1 cellular context compared by ENCODE assay signal in genomic region chr2:232860593-232861241, GRCh38.
A peak's percentile ranks its signal among the peaks of the same experiment; 100 is the strongest.
TF ChIP-seq lines count a peak whose summit lies in the region.

No MANE protein-coding gene starts in this region.

TF ChIP-seq in HepG2, 621 proteins besides CTCF, POLR2A, EP300 and RAD21 (continued from another document and continues in another):
- TF ChIP-seq ATF2 (CRISPR knock-in tag; IDR thresholded peaks at IDR 0.05) (peak; percentile 95), CBX5 (CRISPR knock-in tag; IDR thresholded peaks at IDR 0.05; ENCODE audit: borderline replicate concordance) (no peak), ZBTB3 (CRISPR knock-in tag; IDR thresholded peaks at IDR 0.05; ENCODE audit: borderline replicate concordance, low read depth) (no peak; the same call in 1 of the 2 replicates), TCF12 (IDR thresholded peaks at IDR 0.05) (no peak), TCF12 (CRISPR knock-in tag; IDR thresholded peaks at IDR 0.05) (no peak), ZNF556 (CRISPR knock-in tag; IDR thresholded peaks at IDR 0.05; ENCODE audit: borderline replicate concordance) (peak; percentile 85; the same call in 1 of the 2 replicates), ZNF510 (CRISPR knock-in tag; IDR thresholded peaks at IDR 0.05; ENCODE audit: low read depth) (peak; percentile 44; the same call in 1 of the 2 replicates), ZNF607 (CRISPR knock-in tag; IDR thresholded peaks at IDR 0.05; ENCODE audit: borderline replicate concordance) (no peak), TFE3 (CRISPR knock-in tag; IDR thresholded peaks at IDR 0.05) (0 out of 2 replicates have a peak, but pooled peaks have one; percentile 13), RFXAP (CRISPR knock-in tag; IDR thresholded peaks at IDR 0.05; ENCODE audit: borderline replicate concordance) (no peak), ZNF724P (CRISPR knock-in tag; IDR thresholded peaks at IDR 0.05; ENCODE audit: borderline replicate concordance) (no peak; the same call in 1 of the 2 replicates), HMGXB3 (CRISPR knock-in tag; IDR thresholded peaks at IDR 0.05; ENCODE audit: borderline replicate concordance) (no peak), ZNF784 (CRISPR knock-in tag; IDR thresholded peaks at IDR 0.05; ENCODE audit: borderline replicate concordance) (peak; percentile 61; the same call in 1 of the 2 replicates), MTA3 (CRISPR knock-in tag; IDR thresholded peaks at IDR 0.05) (no peak), FOXK1 (CRISPR knock-in tag; IDR thresholded peaks at IDR 0.05; ENCODE audit: borderline replicate concordance, low read depth) (no peak), SNAPC4 (CRISPR knock-in tag; IDR thresholded peaks at IDR 0.05) (no peak), KDM5A (IDR thresholded peaks at IDR 0.05; ENCODE audit: borderline replicate concordance, low read length) (0 out of 2 replicates have a peak, but pooled peaks have one; percentile 52), ETS1 (CRISPR knock-in tag; IDR thresholded peaks at IDR 0.05) (no peak), TFAP4 (IDR thresholded peaks at IDR 0.05; ENCODE audit: borderline replicate concordance, low read depth) (peak; percentile 88), HOXA7 (CRISPR knock-in tag; IDR thresholded peaks at IDR 0.05) (no peak), JUNB (CRISPR knock-in tag; IDR thresholded peaks at IDR 0.05; ENCODE audit: borderline replicate concordance) (no peak), PBX2 (CRISPR knock-in tag; IDR thresholded peaks at IDR 0.05) (no peak), DNMT1 (CRISPR knock-in tag; IDR thresholded peaks at IDR 0.05) (no peak), TARDBP (CRISPR knock-in tag; IDR thresholded peaks at IDR 0.05) (peak; percentile 67; the same call in 1 of the 2 replicates), ZNF430 (CRISPR knock-in tag; IDR thresholded peaks at IDR 0.05) (no peak), FOXA3 (CRISPR knock-in tag; IDR thresholded peaks at IDR 0.05) (0 out of 2 replicates have a peak, but pooled peaks have one; percentile 32), AKNA (CRISPR knock-in tag; IDR thresholded peaks at IDR 0.05; ENCODE audit: borderline replicate concordance) (no peak), CREBL2 (CRISPR knock-in tag; IDR thresholded peaks at IDR 0.05; ENCODE audit: borderline replicate concordance) (0 out of 2 replicates have a peak, but pooled peaks have one; percentile 61), THAP8 (CRISPR knock-in tag; IDR thresholded peaks at IDR 0.05; ENCODE audit: borderline replicate concordance) (no peak), ATF7 (IDR thresholded peaks at IDR 0.05) (peak; percentile 98), ATF7 (CRISPR knock-in tag; IDR thresholded peaks at IDR 0.05) (peak; percentile 91), TAF1 (CRISPR knock-in tag; IDR thresholded peaks at IDR 0.05) (no peak), ZNF549 (CRISPR knock-in tag; IDR thresholded peaks at IDR 0.05) (no peak)
